Comparison of ENCODE assay signal across 13 cellular contexts in genomic region chr4:186765673-186766546, GRCh38. TPM values are rescaled to one million over a fixed set of nuclear protein-coding genes. Genes with fewer than 3 reads are reported as not detected.
A peak's percentile ranks its signal among the peaks of the same experiment; 100 is the strongest.
DNase-seq lines count a peak whose midpoint lies in the region; ATAC-seq, FAIRE-seq and TF ChIP-seq lines count a peak whose summit lies in the region.
"Had no signal": no experiment of that assay in that cellular context is flagged by ENCODE, and none has a peak within 500 bp of the region (broad histone marks: within the 10 kb centered on the region; RNA-seq: fewer than 3 reads in every experiment).

No MANE protein-coding gene starts in this region.

- intact Hi-C loops in K562 (cut with micrococcal nuclease) (loop anchor here (2.0 kb wide), 1 partner anchor 79 kb away; no protein-coding TSS in a partner anchor), right lobe of liver (cut with DNase I) (no loop called here)

- no peak overlapping the region for H3K4me3 ChIP-seq in A549
- H3K4me3 ChIP-seq in Loucy (ENCODE audit: low read length, poor library complexity, severe bottlenecking): peak overlapping the region; percentile 25
- H3K4me3 ChIP-seq in K562: no peak overlapping the region
- no peak overlapping the region for H3K4me3 ChIP-seq in right lobe of liver
- H3K4me3 ChIP-seq: thyroid gland had no signal

- peak overlapping the region in 1 of 2 experiments; percentile 46; a peak in 4 of 6 replicates for H3K27ac ChIP-seq in A549
- no peak overlapping the region; the same call in 2 of the 3 replicates for H3K27ac ChIP-seq in K562 (ENCODE audit: extremely low read depth, low read depth, low read length)
- peak overlapping the region in 2 of 3 donors; percentile 49 to 54 for H3K27ac ChIP-seq in right lobe of liver
- H3K27ac ChIP-seq: coronary artery, thyroid gland had no signal

- no peak for TF ChIP-seq RAD21 in A549 (conservative IDR thresholded peaks at IDR 0.05 in 1 of 2, IDR thresholded peaks at IDR 0.05 in 1 of 2)
- no peak for TF ChIP-seq RAD21 in K562 (CRISPR knock-in tag; conservative IDR thresholded peaks at IDR 0.05 in 1 of 2, IDR thresholded peaks at IDR 0.05 in 1 of 2)

- H2AFZ ChIP-seq in Loucy (ENCODE audit: low read length): peak overlapping the region; percentile 57
- peak overlapping the region; percentile 75 for H2AFZ ChIP-seq in K562 (ENCODE audit: low read depth, low read length)

- H3K36me3 ChIP-seq in Loucy (ENCODE audit: insufficient read depth, low read length) (no peaks in the 10 kb centered on the region), K562 (ENCODE audit: control insufficient read depth, insufficient read depth, low read length) (no peaks in the 10 kb centered on the region), right lobe of liver (no peaks in the 10 kb centered on the region)
- H3K36me3 ChIP-seq: thyroid gland had no signal

- in situ Hi-C loops in K562 (cut with MboI): no loop called here

- CTCF ChIA-PET in A549 (lab: Yijun Ruan, JAX) (interaction anchor here (0.8 kb wide), 1 partner anchor 96 kb away, joined by 3 read pairs; no protein-coding TSS in a partner anchor), K562 (lab: Yijun Ruan, JAX; ENCODE audit: low intra/inter-chr PET ratio) (no interaction called here)

- POLR2A ChIA-PET in A549 (lab: Yijun Ruan, JAX): no interaction called here
- POLR2A ChIA-PET in K562 (lab: Yijun Ruan, JAX): interaction anchor here (1.1 kb wide), 1 partner anchor 15 kb away, joined by 3 read pairs; no protein-coding TSS in a partner anchor

- TF ChIP-seq CTCF in A549 (IDR thresholded peaks at IDR 0.05): no peak
- no peak for TF ChIP-seq CTCF in Loucy (conservative IDR thresholded peaks at IDR 0.05; ENCODE audit: low read length)
- no peak for TF ChIP-seq CTCF in K562 (IDR thresholded peaks at IDR 0.05 in 2 of 3, conservative IDR thresholded peaks at IDR 0.05 in 1 of 3; ENCODE audit: insufficient read depth in 2 of 3, low read depth in 1 of 3, low read length in 3 of 3)
- no peak for TF ChIP-seq CTCF in right lobe of liver (IDR thresholded peaks at IDR 0.05)

- H3K4me1 ChIP-seq in A549: peaks cover 19% of the 10 kb centered on the region
- H3K4me1 ChIP-seq in Loucy (ENCODE audit: insufficient read depth, low read length, poor library complexity, severe bottlenecking): peaks cover 15% of the 10 kb centered on the region
- H3K4me1 ChIP-seq in K562 (replicated peaks in 1 of 2; ENCODE audit: control insufficient read depth in 2 of 2, insufficient read depth in 2 of 2, low read length in 2 of 2): peaks cover 3 to 10% of the 10 kb centered on the region in 2 experiments; a peak in 3 of 5 replicates
- peaks cover 0 to 7% (median 0%) of the 10 kb centered on the region in 4 donors for H3K4me1 ChIP-seq in right lobe of liver

- peak; percentile 30 to 43; a peak in 5 of 6 replicates for ATAC-seq in A549
- ATAC-seq in K562: peak; percentile 69
- peak; percentile 99 to 100 (median 99) for ATAC-seq in right lobe of liver
- no peak for ATAC-seq in GM19035 (IDR thresholded peaks at IDR 0.05; ENCODE audit: unreplicated experiment)
- ATAC-seq in GM21526 (IDR thresholded peaks at IDR 0.05; ENCODE audit: low FRiP score, unreplicated experiment): no peak
- ATAC-seq: activated CD8-positive, alpha-beta memory T cell treated with anti-CD3 and anti-CD28 coated beads, Interleukin-2, amount 10 ng/mL, durations not matched to agents 7 days and 5 days had no signal

- peak overlapping the region; percentile 31; the same call in 2 of the 3 replicates for H3K4me2 ChIP-seq in A549
- peak overlapping the region; percentile 31 for H3K4me2 ChIP-seq in Loucy (ENCODE audit: low read depth, low read length, poor library complexity, severe bottlenecking)
- H3K4me2 ChIP-seq in K562 (ENCODE audit: insufficient read depth, low read length): peak overlapping the region; percentile 62

- no peaks in the 10 kb centered on the region for H3K9me1 ChIP-seq in K562 (ENCODE audit: control insufficient read depth, insufficient read depth, low read length)

- H3F3A ChIP-seq in Loucy (ENCODE audit: low read depth): no peaks in the 10 kb centered on the region

- H3K79me2 ChIP-seq in Loucy (ENCODE audit: insufficient read depth, low read length) (no peaks in the 10 kb centered on the region), K562 (ENCODE audit: control insufficient read depth, insufficient read depth, low read length) (peaks cover 17% of the 10 kb centered on the region)

- H3K27me3 ChIP-seq in Loucy (ENCODE audit: insufficient read depth, low read length, poor library complexity, severe bottlenecking): no peaks in the 10 kb centered on the region
- no peaks in the 10 kb centered on the region for H3K27me3 ChIP-seq in K562 (ENCODE audit: control insufficient read depth in 2 of 2, insufficient read depth in 2 of 2, low read length in 2 of 2)
- H3K27me3 ChIP-seq in right lobe of liver: no peaks in the 10 kb centered on the region
- H3K27me3 ChIP-seq: thyroid gland had no signal

- no peak for TF ChIP-seq EP300 in A549 (IDR thresholded peaks at IDR 0.05)
- TF ChIP-seq EP300 in K562 (IDR thresholded peaks at IDR 0.05; ENCODE audit: low read length): no peak

- no peaks in the 10 kb centered on the region for H3K9me3 ChIP-seq in A549
- no peaks in the 10 kb centered on the region for H3K9me3 ChIP-seq in Loucy (ENCODE audit: insufficient read depth, low read depth, low read length)
- no peaks in the 10 kb centered on the region for H3K9me3 ChIP-seq in K562 (replicated peaks; ENCODE audit: control insufficient read depth, insufficient read depth, low read depth, low read length)
- H3K9me3 ChIP-seq in right lobe of liver: no peaks in the 10 kb centered on the region
- H3K9me3 ChIP-seq: thyroid gland had no signal

- H3K9ac ChIP-seq in Loucy (ENCODE audit: low read depth, low read length, poor library complexity, severe bottlenecking) (peak overlapping the region; percentile 42), K562 (ENCODE audit: insufficient read depth in 1 of 2, low read depth in 2 of 2, low read length in 2 of 2) (peak overlapping the region in 1 of 2 experiments; percentile 58; a peak in 1 of 4 replicates)

- BruUV-seq in K562 (replicated peaks; lab: Mats Ljungman, UMichigan): no TSS peak

- FAIRE-seq in A549 (lab: Jason Lieb, UNC) (no peak), K562 (lab: Jason Lieb, UNC) (no peak)

- H4K20me1 ChIP-seq in Loucy (ENCODE audit: insufficient read depth, low read length, poor library complexity, severe bottlenecking) (no peaks in the 10 kb centered on the region), K562 (replicated peaks; ENCODE audit: control insufficient read depth, insufficient read depth, low read length) (no peaks in the 10 kb centered on the region)

- WGBS in A549 (ENCODE audit: missing lambda C conversion rate): 68% methylated on average over 14 of the region's 18 CpGs
- WGBS in K562 (ENCODE audit: insufficient coverage, low coverage, missing lambda C conversion rate): 34% methylated on average over 18 of the region's 18 CpGs
- WGBS in right lobe of liver (ENCODE audit: insufficient coverage, low coverage, low lambda C conversion rate, missing lambda C conversion rate): 23% methylated on average over 7 of the region's 18 CpGs

- no peaks in the 10 kb centered on the region for H3K9me2 ChIP-seq in Loucy (replicated peaks; ENCODE audit: low read depth, low read length)

- DNase-seq in A549 (ENCODE audit: low read depth in 1 of 2, low spot score in 1 of 2) (peak in 1 of 2 experiments; percentile 35), K562 (ENCODE audit: extremely low read depth in 1 of 4, low spot score in 3 of 4) (peak in 1 of 4 experiments; percentile 44), right lobe of liver (peak; percentile 63 to 89 (median 74)), activated T-cell treated with anti-CD3 and anti-CD28 coated beads for 4 hours (no peak), NCI-H446 treated with DMSO at 0.1 percent for 48 hours (lab: John Stamatoyannopoulos, UW) (no peak)
- DNase-seq: activated CD8-positive, alpha-beta memory T cell treated with anti-CD3 and anti-CD28 coated beads, Interleukin-2, amount 10 ng/mL, durations not matched to agents 7 days and 5 days; activated naive CD4-positive, alpha-beta T cell treated with anti-CD3 and anti-CD28 coated beads, Interleukin-2, amount 50 U/mL, for 16 hours; naive B cell; thyroid gland had no signal

- no peak for TF ChIP-seq POLR2A in A549 (IDR thresholded peaks at IDR 0.05; ENCODE audit: low read length)
- TF ChIP-seq POLR2A in K562 (conservative IDR thresholded peaks at IDR 0.05): no peak
- TF ChIP-seq POLR2A in right lobe of liver (IDR thresholded peaks at IDR 0.05): peak; percentile 46

TF ChIP-seq in K562, 482 proteins besides CTCF, POLR2A, EP300 and RAD21 (continues in another document):
- TF ChIP-seq NR2C2 (CRISPR knock-in tag; IDR thresholded peaks at IDR 0.05): no peak
- TF ChIP-seq NR2C2 (tag; IDR thresholded peaks at IDR 0.05): peak; percentile 26; the same call in 1 of the 2 replicates
- TF ChIP-seq GABPA (tag; conservative IDR thresholded peaks at IDR 0.05; ENCODE audit: low read depth): no peak
- peak; percentile 55; the same call in 1 of the 2 replicates for TF ChIP-seq ADNP (tag; IDR thresholded peaks at IDR 0.05)

RNA-seq across cellular contexts. Expression of gene FAT1, which starts 42.3 kb away (rescaled TPM):
- polyA plus RNA-seq in A549 (2011; rRNA removed) (177 and 225 TPM in 2 replicates), A549 (2017; fragmentation: RNase III; extraction: RNeasy Plus Mini Kit Qiagen cat#74134 plus additional on column Dnase treatment) (62.2 to 68.5 TPM (median 62.8 TPM) in 3 replicates), K562 (2011; rRNA removed) (12.2 and 13.9 TPM in 2 replicates), K562 (2014; fragmentation: Illumina TruSeq; extraction: Trizol) (19.3 and 24.9 TPM in 2 replicates), K562 (2014; fragmentation: Nextera tagmentation; extraction: Ambion mirVana) (1 to 10 TPM; 6.0 to 8.3 TPM), K562 (2014; rRNA removed) (9.3 and 12.2 TPM in 2 replicates)
- polyA plus RNA-seq in A549 (2012; cell fraction: cytosol; rRNA removed): 57.1 and 63.7 TPM in 2 replicates
- polyA plus RNA-seq in A549 (2012; cell fraction: nucleus; rRNA removed): 201 and 278 TPM in 2 replicates
- 1,227 and 1,657 TPM in 2 replicates for polyA minus RNA-seq in A549 (2011; rRNA and poly(A)+ RNA removed)
- total RNA-seq in K562 (2011; cell fraction: chromatin; rRNA removed; ENCODE audit: low replicate concordance): 34.3 and 56.3 TPM in 2 replicates
- 21.5 and 28.3 TPM in 2 replicates for total RNA-seq in K562 (2011; cell fraction: nucleolus; rRNA removed)
- total RNA-seq in K562 (2011; cell fraction: nucleoplasm; rRNA removed): 26.8 and 46.9 TPM in 2 replicates
- total RNA-seq in K562 (2014; rRNA removed) (22.8 and 23.3 TPM in 2 replicates), K562 (2014; rRNA removed; fragmentation: Illumina TruSeq; extraction: Trizol) (21.4 and 25.5 TPM in 2 replicates), K562 (2015; rRNA removed; fragmentation: Illumina TruSeq; extraction: Trizol) (36.0 and 38.4 TPM in 2 replicates), K562 (2021) (30.0 and 31.4 TPM in 2 replicates), right lobe of liver (100 to 1,000 TPM in 2 of 6 experiments, 10 to 100 TPM in 4; 32.9 to 173 (median 69.7) TPM)
- polyA plus RNA-seq in K562 (2011; cell fraction: cytosol; rRNA removed): 11.8 and 14.6 TPM in 2 replicates
- 18.0 and 35.1 TPM in 2 replicates for polyA plus RNA-seq in K562 (2011; cell fraction: nucleus; rRNA removed)
- 14.4 and 20.2 TPM in 2 replicates for polyA plus RNA-seq in K562 (2012)
- polyA minus RNA-seq in K562 (2011; rRNA and poly(A)+ RNA removed): 100 and 106 TPM in 2 replicates
- polyA minus RNA-seq in K562 (2011; cell fraction: cytosol; rRNA and poly(A)+ RNA removed): 40.0 and 46.9 TPM in 2 replicates
- polyA minus RNA-seq in K562 (2011; cell fraction: nucleus; rRNA and poly(A)+ RNA removed): 23.8 and 27.2 TPM in 2 replicates

Comparison
In these comparisons a context has a peak if more than half of its experiments do, and no peak if none do; other contexts are left out.
1. ATAC-seq: peak in A549 (2 of 2), K562 (single experiment) and right lobe of liver (4 of 4); none in GM19035 (single experiment) and GM21526 (single experiment).
2. DNase-seq: peak in right lobe of liver (3 of 3); none in activated T-cell treated with anti-CD3 and anti-CD28 coated beads for 4 hours (single experiment) and NCI-H446 treated with DMSO at 0.1 percent for 48 hours (single experiment).
3. Peak in every context shown above with its lines, with median percentiles within 50 percentile points of each other: H3K4me2 ChIP-seq.